Comparison of ENCODE assay signal across 14 cellular contexts in genomic region chr5:386432-387341, GRCh38. TPM values are rescaled to one million over a fixed set of nuclear protein-coding genes. Genes with fewer than 3 reads are reported as not detected.
DNase-seq lines count a peak whose midpoint lies in the region; ATAC-seq and TF ChIP-seq lines count a peak whose summit lies in the region.
"Had no signal": no experiment of that assay in that cellular context is flagged by ENCODE, and none has a peak within 500 bp of the region (broad histone marks: within the 10 kb centered on the region; RNA-seq: fewer than 3 reads in every experiment).

No MANE protein-coding gene starts in this region.

- H3K27me3 ChIP-seq in PC-9 (ENCODE audit: insufficient read depth, low read depth) = no peaks in the 10 kb centered on the region
- peaks cover 20% of the 10 kb centered on the region for H3K27me3 ChIP-seq in foreskin keratinocyte
- peaks cover 15% of the 10 kb centered on the region for H3K27me3 ChIP-seq in suprapubic skin

- H3K4me3 ChIP-seq in PC-9 (no peak overlapping the region), suprapubic skin (no peak overlapping the region)
- H3K4me3 ChIP-seq: GM23248, heart left ventricle, psoas muscle, thoracic aorta had no signal

- no peak overlapping the region for H2AFZ ChIP-seq in PC-9
- H2AFZ ChIP-seq: GM23248 had no signal

- H4K20me1 ChIP-seq in PC-9 (ENCODE audit: insufficient read depth) = peaks cover 33% of the 10 kb centered on the region

- TF ChIP-seq EP300 in suprapubic skin (IDR thresholded peaks at IDR 0.05) = no peak

- no TSS peak for BruUV-seq in PC-9 (replicated peaks; lab: Mats Ljungman, UMichigan)

- peak overlapping the region; percentile 41 for H3K4me2 ChIP-seq in PC-9

- DNase-seq in activated T-cell treated with anti-CD3 and anti-CD28 coated beads, Interleukin-2, amount 50 U/mL, for 48 hours = peak; percentile 14 to 15
- no peak for DNase-seq in activated T-cell treated with anti-CD3 and anti-CD28 coated beads, Interleukin-2, amount 50 U/mL, for 1 hour
- DNase-seq in PC-9 (peak; percentile 87 to 96), foreskin keratinocyte (peak in 1 of 2 donors; percentile 26), suprapubic skin (ENCODE audit: low spot score in 2 of 2) (peak; percentile 40 to 52), NCI-H2227 treated with DMSO at 0.1 percent for 48 hours (lab: John Stamatoyannopoulos, UW) (no peak)
- DNase-seq: AML-193, GM23248, psoas muscle had no signal

- no peak overlapping the region for H3K27ac ChIP-seq in PC-9
- no peak overlapping the region for H3K27ac ChIP-seq in foreskin keratinocyte
- no peak overlapping the region for H3K27ac ChIP-seq in suprapubic skin
- H3K27ac ChIP-seq: GM23248, heart left ventricle, psoas muscle, thoracic aorta had no signal

- WGBS in suprapubic skin = 75% methylated on average over 18 of the region's 18 CpGs

- peak; percentile 66 for ATAC-seq in foreskin keratinocyte
- no peak for ATAC-seq in GM19035 (IDR thresholded peaks at IDR 0.05; ENCODE audit: unreplicated experiment)
- ATAC-seq in GM19328 (IDR thresholded peaks at IDR 0.05; ENCODE audit: unreplicated experiment) = no peak
- ATAC-seq: heart left ventricle, psoas muscle, SK-N-SH treated with all-trans-retinoic acid at 6 μM for 48 hours had no signal

- H3K9me2 ChIP-seq in PC-9 (ENCODE audit: insufficient read depth) = no peaks in the 10 kb centered on the region

- no peaks in the 10 kb centered on the region for H3K79me2 ChIP-seq in PC-9 (ENCODE audit: low read depth)

- H3F3A ChIP-seq in PC-9 (ENCODE audit: insufficient read depth, low read depth) = peaks cover 15% of the 10 kb centered on the region

- TF ChIP-seq CTCF in PC-9 (conservative IDR thresholded peaks at IDR 0.05) (no peak), foreskin keratinocyte (conservative IDR thresholded peaks at IDR 0.05) (no peak), suprapubic skin (IDR thresholded peaks at IDR 0.05) (no peak)

- CTCF ChIA-PET in PC-9 (lab: Charles Lee) = interaction anchor here (0.5 to 1.1 kb wide), 5 partner anchors 27 to 650 kb away, joined by 3 to 4 read pairs (median 4); no protein-coding TSS in a partner anchor

- H3K9me3 ChIP-seq in PC-9 (ENCODE audit: insufficient read depth, low read depth) (peaks cover 9% of the 10 kb centered on the region; the same call in 1 of the 2 replicates), suprapubic skin (no peaks in the 10 kb centered on the region)
- H3K9me3 ChIP-seq: psoas muscle had no signal

- POLR2A ChIA-PET in PC-9 (lab: Charles Lee; ENCODE audit: unreplicated experiment) = interaction anchor here (0.6 kb wide), 1 partner anchor 28 kb away, joined by 4 read pairs; no protein-coding TSS in a partner anchor

- TF ChIP-seq POLR2A in suprapubic skin (IDR thresholded peaks at IDR 0.05) = no peak

- intact Hi-C loops in PC-9 (cut with micrococcal nuclease; ENCODE audit: unreplicated experiment) = loop anchor here (1.0 to 10.0 kb wide), 2 partner anchors 728 to 1169 kb away; partner anchors contain the start of gene SLC12A7

- H3K4me1 ChIP-seq in PC-9 (replicated peaks; ENCODE audit: insufficient read depth) (peaks cover 26% of the 10 kb centered on the region), foreskin keratinocyte (no peaks in the 10 kb centered on the region), suprapubic skin (no peaks in the 10 kb centered on the region)
- H3K4me1 ChIP-seq: heart left ventricle, psoas muscle had no signal

- H3K36me3 ChIP-seq in PC-9 (ENCODE audit: low read depth) (no peaks in the 10 kb centered on the region), suprapubic skin (no peaks in the 10 kb centered on the region)
- H3K36me3 ChIP-seq: heart left ventricle, thoracic aorta had no signal

RNA-seq across cellular contexts. Expression of gene EXOC3, which starts 56.3 kb away (rescaled TPM):
- 155 and 188 TPM in 2 replicates for total RNA-seq in PC-9 (2021)
- total RNA-seq in foreskin keratinocyte = 22.0 and 23.1 TPM in 2 replicates
- 15.3 and 16.1 TPM in 2 replicates for polyA plus RNA-seq in foreskin keratinocyte
- total RNA-seq in suprapubic skin = 100 to 1,000 TPM in 1 of 4 donors, 10 to 100 TPM in 3; 68.9 to 199 (median 83.4) TPM

Comparison
In these comparisons a context has a peak if more than half of its experiments do, and no peak if none do; other contexts are left out.
1. DNase-seq: peak in activated T-cell treated with anti-CD3 and anti-CD28 coated beads, Interleukin-2, amount 50 U/mL, for 48 hours (2 of 2), PC-9 (2 of 2) and suprapubic skin (2 of 2); none in activated T-cell treated with anti-CD3 and anti-CD28 coated beads, Interleukin-2, amount 50 U/mL, for 1 hour (single experiment) and NCI-H2227 treated with DMSO at 0.1 percent for 48 hours (single experiment).